ENCODE assay signal across 1 cellular context in the genomic region with DNA sequence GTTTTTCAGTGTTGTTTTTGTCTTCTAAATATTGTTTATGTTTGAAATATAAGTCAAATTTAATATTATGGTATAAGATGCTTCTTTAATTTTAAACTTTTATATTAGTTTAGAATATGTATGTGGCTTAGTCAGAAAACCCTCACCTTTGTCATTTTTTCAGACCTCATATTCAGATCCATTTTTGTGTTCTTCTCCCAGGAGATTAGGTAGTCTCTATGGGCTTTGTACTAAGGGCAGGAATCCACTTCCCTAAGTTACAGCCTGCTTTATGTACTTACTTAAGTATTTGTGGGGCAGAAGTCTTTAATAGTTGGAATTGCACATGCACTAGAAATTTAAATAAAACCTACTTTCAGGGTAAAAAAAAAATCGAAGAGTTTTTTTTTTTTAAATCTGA.
TF ChIP-seq lines count a peak whose summit lies in the region.

No MANE protein-coding gene starts in this region.

TF ChIP-seq in GM23338, 12 proteins besides CTCF, POLR2A, EP300 and RAD21 (continued from another document):
- no peak for TF ChIP-seq ZNF462 (CRISPR knock-in tag; IDR thresholded peaks at IDR 0.05)
- TF ChIP-seq ZNF114 (CRISPR knock-in tag; IDR thresholded peaks at IDR 0.05) = no peak
- TF ChIP-seq POLR2AphosphoS5 (IDR thresholded peaks at IDR 0.05; ENCODE audit: low read depth) = no peak
- TF ChIP-seq JUNB (IDR thresholded peaks at IDR 0.05; ENCODE audit: unreplicated experiment) = no peak
- TF ChIP-seq EZH2phosphoT487 (IDR thresholded peaks at IDR 0.05; ENCODE audit: unreplicated experiment) = no peak
